ENCODE assay signal across 8 cellular contexts in the genomic region with DNA sequence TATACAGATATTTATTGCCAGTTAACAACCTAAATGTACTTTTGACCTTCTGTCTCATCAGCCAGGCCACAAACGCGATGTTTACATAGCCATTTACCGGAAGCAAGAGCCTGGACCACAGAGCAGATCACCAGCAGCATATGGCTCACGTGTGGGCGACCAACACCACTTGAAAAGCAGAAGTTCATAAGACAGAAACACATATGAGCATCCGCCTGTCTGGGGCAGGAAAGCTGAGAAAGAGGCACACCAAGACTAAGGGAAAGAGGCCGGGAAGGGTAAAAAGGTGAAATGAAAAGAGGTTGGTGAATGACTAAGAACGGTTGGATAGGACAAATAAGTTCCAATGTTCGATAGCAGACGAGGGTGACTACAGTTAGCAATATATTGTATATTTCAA. TPM values are rescaled to one million over a fixed set of nuclear protein-coding genes. Genes with fewer than 3 reads are reported as not detected.
DNase-seq lines count a peak whose midpoint lies in the region; ATAC-seq lines count a peak whose summit lies in the region.

No MANE protein-coding gene starts in this region.

- DNase-seq in ACHN (peak; percentile 17), GM19240 (ENCODE audit: insufficient read length, low spot score) (peak; percentile 50), T-cell (peak; percentile 1 to 52 (median 25)), posterior vena cava (ENCODE audit: low spot score) (no peak), superior temporal gyrus (ENCODE audit: extremely low spot score) (no peak)
- DNase-seq in central memory CD4-positive, alpha-beta T cell, result peak; percentile 38
- DNase-seq in stimulated activated CD4-positive, alpha-beta T cell treated with anti-CD3 and anti-CD28 coated beads, Interleukin-4, amount 100 ng/mL, for 4 hours, result peak; percentile 8 to 34

- peak overlapping the region; percentile 29 to 79 for H3K27ac Mint-ChIP-seq in T-cell

- in situ Hi-C loops in ACHN (cut with HindIII; ENCODE audit: low pct_ligation_motif_present, low pct_unique_long_range_greater_than_20kb, low sequenced_read_pairs), result no loop called here

- POLR2A ChIA-PET in T-cell (lab: Charles Lee), result no interaction called here

- peaks cover 7 to 40% of the 10 kb centered on the region in 2 donors for H3K27me3 Mint-ChIP-seq in T-cell

- ATAC-seq in HG03139 (IDR thresholded peaks at IDR 0.05; ENCODE audit: unreplicated experiment), result peak; percentile 97
- peak; percentile 33 to 60 (median 52) for ATAC-seq in T-cell (replicated peaks in 1 of 4)

- peaks cover 32 to 45% (median 39%) of the 10 kb centered on the region in 3 donors for H3K4me1 Mint-ChIP-seq in T-cell

- H3K4me3 Mint-ChIP-seq in T-cell, result peak overlapping the region; percentile 78 to 91 (median 81)

- intact Hi-C loops in posterior vena cava (cut with DNase I), result no loop called here

- CTCF ChIA-PET in T-cell (lab: Charles Lee), result interaction anchor here (0.7 to 1.8 kb wide), 4 partner anchors 12 to 54 kb away, joined by 3 to 6 read pairs (median 4); no protein-coding TSS in a partner anchor

- no peaks in the 10 kb centered on the region for H3K36me3 Mint-ChIP-seq in T-cell

- no peaks in the 10 kb centered on the region for H3K9me3 Mint-ChIP-seq in T-cell

RNA-seq across cellular contexts. Expression of a gene that starts 1.3 kb away (rescaled TPM):
- total RNA-seq in T-cell (10 to 100 TPM; 12.8 to 46.4 (median 25.2) TPM), posterior vena cava (1 to 10 TPM; 1.3 to 4.1 TPM)

RNA-seq across cellular contexts. Expression of a gene that starts 28.9 kb away (rescaled TPM):
- total RNA-seq in T-cell, result 1 to 10 TPM in 2 of 5 donors, under 1 TPM in 2, not detected in 1; 0.36 to 1.5 (median 1.1) TPM
- total RNA-seq in posterior vena cava, result 1 to 10 TPM in 1 of 2 donors, under 1 TPM in 1; 1.00 to 2.5 TPM

Comparison
In these comparisons a context has a peak if more than half of its experiments do, and no peak if none do; other contexts are left out.
1. DNase-seq: peak in ACHN (single experiment), GM19240 (single experiment), T-cell (34 of 34), central memory CD4-positive, alpha-beta T cell (single experiment) and stimulated activated CD4-positive, alpha-beta T cell treated with anti-CD3 and anti-CD28 coated beads, Interleukin-4, amount 100 ng/mL, for 4 hours (2 of 2); none in posterior vena cava (single experiment) and superior temporal gyrus (single experiment).